1 cellular context compared by ENCODE assay signal in genomic region chr7:43076606-43077005, GRCh38.
A peak's percentile ranks its signal among the peaks of the same experiment; 100 is the strongest.
TF ChIP-seq lines count a peak whose summit lies in the region.

No MANE protein-coding gene starts in this region.

TF ChIP-seq in GM12878, 131 proteins besides CTCF, POLR2A, EP300 and RAD21 (continued from another document):
- TF ChIP-seq MLLT1 (IDR thresholded peaks at IDR 0.05), result peak; percentile 79
- peak; percentile 86 for TF ChIP-seq ZBTB33 (IDR thresholded peaks at IDR 0.05)
